ENCODE assay signal across 27 cellular contexts in genomic region chr10:27663611-27664010, GRCh38.
"Had no signal": no experiment of that assay in that cellular context is flagged by ENCODE, and none has a peak within 500 bp of the region (broad histone marks: within the 10 kb centered on the region; RNA-seq: fewer than 3 reads in every experiment).

No MANE protein-coding gene starts in this region.

- H3K27me3 ChIP-seq: esophagus muscularis mucosa, gastroesophageal sphincter, neutrophil, pancreas, suprapubic skin, tibial nerve had no signal

- H3K27ac ChIP-seq: dorsolateral prefrontal cortex, esophagus muscularis mucosa, gastroesophageal sphincter, neutrophil, pancreas, right lobe of liver, skin epidermis, stomach, suprapubic skin, tibial nerve, WERI-Rb-1 had no signal

- DNase-seq: activated CD4-positive, alpha-beta T cell treated with anti-CD3 and anti-CD28 coated beads, Interleukin-2, amount 50 U/mL, for 1 hour; activated CD4-positive, CD25-positive, alpha-beta regulatory T cell treated with anti-CD3 and anti-CD28 coated beads, Interleukin-2, amount 50 U/mL, for 72 hours; activated CD8-positive, alpha-beta T cell treated with anti-CD3 and anti-CD28 coated beads, Interleukin-2, amount 10 ng/mL, durations not matched to agents 7 days and 5 days; activated gamma-delta T cell; activated naive CD4-positive, alpha-beta T cell treated with anti-CD3 and anti-CD28 coated beads, Interleukin-2, amount 50 U/mL, for 16 hours; aorta; dorsolateral prefrontal cortex; effector memory CD8-positive, alpha-beta T cell; head of caudate nucleus; hypothalamus; left colon; mesenchymal stem cell; pancreas; right lobe of liver; stimulated activated CD4-positive, alpha-beta T cell treated with anti-CD3 and anti-CD28 coated beads, Interleukin-1b, Interleukin-23, amount 100 ng/mL, for 48 hours; stomach; WERI-Rb-1 had no signal

- H3K27ac Mint-ChIP-seq: activated CD8-positive, alpha-beta T cell treated with anti-CD3 and anti-CD28 coated beads, Interleukin-2, amount 10 ng/mL, durations not matched to agents 7 days and 5 days; activated T-helper 1 cell treated with anti-CD3 and anti-CD28 coated beads, Interleukin-12 subunit alpha, Interleukin-12 subunit beta, Interleukin-2, Interleukin-4 antibody, amounts not matched to agents 30 ng/mL and 10 ng/mL and 1 ng/mL, durations not matched to agents 14 hours and 24 hours and 36 hours; brain; effector memory CD8-positive, alpha-beta T cell; nephron; stimulated activated effector memory CD8-positive, alpha-beta T cell treated with anti-CD3 and anti-CD28 coated beads, Interleukin-12 subunit alpha, Interleukin-12 subunit beta, amount 100 ng/mL, for 72 hours had no signal

- H3K4me3 Mint-ChIP-seq: activated CD8-positive, alpha-beta T cell treated with anti-CD3 and anti-CD28 coated beads, Interleukin-2, amount 10 ng/mL, durations not matched to agents 7 days and 5 days; activated T-helper 1 cell treated with anti-CD3 and anti-CD28 coated beads, Interleukin-12 subunit alpha, Interleukin-12 subunit beta, Interleukin-2, Interleukin-4 antibody, amounts not matched to agents 30 ng/mL and 10 ng/mL and 1 ng/mL, durations not matched to agents 14 hours and 24 hours and 36 hours; brain; effector memory CD8-positive, alpha-beta T cell; nephron; stimulated activated effector memory CD8-positive, alpha-beta T cell treated with anti-CD3 and anti-CD28 coated beads, Interleukin-12 subunit alpha, Interleukin-12 subunit beta, amount 100 ng/mL, for 72 hours had no signal

- H3K9me3 ChIP-seq: esophagus muscularis mucosa, gastroesophageal sphincter, neutrophil, pancreas, right lobe of liver, stomach, suprapubic skin, tibial nerve had no signal

- ATAC-seq: activated CD8-positive, alpha-beta T cell treated with anti-CD3 and anti-CD28 coated beads, Interleukin-2, amount 10 ng/mL, durations not matched to agents 7 days and 5 days; effector memory CD8-positive, alpha-beta T cell; gastroesophageal sphincter; left colon; pancreas; right lobe of liver; stimulated activated effector memory CD8-positive, alpha-beta T cell treated with anti-CD3 and anti-CD28 coated beads, Interleukin-12 subunit alpha, Interleukin-12 subunit beta, amount 100 ng/mL, for 72 hours had no signal

- H3K9me3 Mint-ChIP-seq: activated T-helper 1 cell treated with anti-CD3 and anti-CD28 coated beads, Interleukin-12 subunit alpha, Interleukin-12 subunit beta, Interleukin-2, Interleukin-4 antibody, amounts not matched to agents 30 ng/mL and 10 ng/mL and 1 ng/mL, durations not matched to agents 14 hours and 24 hours and 36 hours; effector memory CD8-positive, alpha-beta T cell; stimulated activated effector memory CD8-positive, alpha-beta T cell treated with anti-CD3 and anti-CD28 coated beads, Interleukin-12 subunit alpha, Interleukin-12 subunit beta, amount 100 ng/mL, for 72 hours had no signal

- H3K36me3 ChIP-seq: esophagus muscularis mucosa, gastroesophageal sphincter, neutrophil, pancreas, right lobe of liver, stomach, suprapubic skin, tibial nerve, WERI-Rb-1 had no signal

- H3K36me3 Mint-ChIP-seq: brain; stimulated activated effector memory CD8-positive, alpha-beta T cell treated with anti-CD3 and anti-CD28 coated beads, Interleukin-12 subunit alpha, Interleukin-12 subunit beta, amount 100 ng/mL, for 72 hours had no signal

- H3K4me1 ChIP-seq: esophagus muscularis mucosa, gastroesophageal sphincter, pancreas, right lobe of liver, stomach, suprapubic skin, tibial nerve had no signal

- H3K4me1 Mint-ChIP-seq: brain; stimulated activated effector memory CD8-positive, alpha-beta T cell treated with anti-CD3 and anti-CD28 coated beads, Interleukin-12 subunit alpha, Interleukin-12 subunit beta, amount 100 ng/mL, for 72 hours had no signal

- H3K4me3 ChIP-seq: dorsolateral prefrontal cortex, esophagus muscularis mucosa, gastroesophageal sphincter, pancreas, right lobe of liver, skin epidermis, stomach, suprapubic skin, tibial nerve had no signal
